In the genomic region with DNA sequence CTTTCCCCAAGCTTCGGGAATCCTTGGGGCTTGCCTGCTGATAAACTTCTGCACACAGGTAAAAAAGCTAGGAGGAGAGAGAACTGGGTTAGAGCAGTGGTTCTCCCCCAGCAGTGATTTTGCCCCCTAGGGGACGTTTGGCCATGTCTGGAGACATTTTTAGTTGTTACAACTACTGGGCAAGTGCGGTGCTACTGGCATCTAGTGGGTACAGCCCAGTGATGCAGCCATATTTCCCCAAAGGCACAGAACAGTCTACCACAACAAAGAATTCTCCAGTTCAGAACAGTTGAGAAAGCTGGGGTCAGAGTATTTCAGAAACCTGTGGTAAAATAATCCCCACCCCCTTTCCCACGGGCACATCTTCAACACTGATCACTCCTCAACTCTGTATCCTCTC, we compare ENCODE assay signal across 9 cellular contexts. TPM values are rescaled to one million over a fixed set of nuclear protein-coding genes. Genes with fewer than 3 reads are reported as not detected.
A peak's percentile ranks its signal among the peaks of the same experiment; 100 is the strongest.
DNase-seq lines count a peak whose midpoint lies in the region; ATAC-seq and TF ChIP-seq lines count a peak whose summit lies in the region.
"Had no signal": no experiment of that assay in that cellular context is flagged by ENCODE, and none has a peak within 500 bp of the region (broad histone marks: within the 10 kb centered on the region; RNA-seq: fewer than 3 reads in every experiment).

No MANE protein-coding gene starts in this region.

- no peaks in the 10 kb centered on the region for H3K4me1 ChIP-seq in esophagus squamous epithelium

- H3K36me3 Mint-ChIP-seq in dendritic cell treated with granulocyte-macrophage colony-stimulating factor and Interleukin-4, amounts not matched to agents 40 ng/mL and 50 ng/mL, for 4 days (ENCODE audit: low read depth): peaks cover 95% of the 10 kb centered on the region

- no peak overlapping the region for H3K4me3 ChIP-seq in esophagus squamous epithelium

- 69 to 76% methylated on average over 3 to 4 of the region's 4 CpGs for WGBS in esophagus squamous epithelium, 2 donors

- TF ChIP-seq POLR2A in esophagus squamous epithelium (IDR thresholded peaks at IDR 0.05): no peak

- H3K27me3 Mint-ChIP-seq in dendritic cell treated with granulocyte-macrophage colony-stimulating factor and Interleukin-4, amounts not matched to agents 40 ng/mL and 50 ng/mL, for 4 days: no peaks in the 10 kb centered on the region

- POLR2A ChIA-PET in GM10248 (lab: Yijun Ruan, JAX): no interaction called here

- H3K4me1 Mint-ChIP-seq in dendritic cell treated with granulocyte-macrophage colony-stimulating factor and Interleukin-4, amounts not matched to agents 40 ng/mL and 50 ng/mL, for 4 days (ENCODE audit: low read depth): peaks cover 48% of the 10 kb centered on the region

- DNase-seq in A172 (ENCODE audit: low spot score) (peak; percentile 38), GM10248 (ENCODE audit: extremely low spot score) (no peak), SW480 (ENCODE audit: low spot score) (peak; percentile 20), GM13976 (ENCODE audit: low spot score) (no peak), epidermal melanocyte (ENCODE audit: insufficient read length, low spot score) (no peak), esophagus squamous epithelium (lab: John Stamatoyannopoulos, UW) (no peak)
- DNase-seq: hippocampal formation had no signal

- no peaks in the 10 kb centered on the region for H3K9me3 Mint-ChIP-seq in dendritic cell treated with granulocyte-macrophage colony-stimulating factor and Interleukin-4, amounts not matched to agents 40 ng/mL and 50 ng/mL, for 4 days

- no peaks in the 10 kb centered on the region for H3K9me3 ChIP-seq in esophagus squamous epithelium

- H3K27ac Mint-ChIP-seq in dendritic cell treated with granulocyte-macrophage colony-stimulating factor and Interleukin-4, amounts not matched to agents 40 ng/mL and 50 ng/mL, for 4 days: peak overlapping the region; percentile 88

- H3K27ac ChIP-seq in esophagus squamous epithelium: no peak overlapping the region

- peaks cover 10 to 99% (median 15%) of the 10 kb centered on the region in 3 donors for H3K36me3 ChIP-seq in esophagus squamous epithelium

- intact Hi-C loops in dendritic cell treated with granulocyte-macrophage colony-stimulating factor and Interleukin-4, amounts not matched to agents 40 ng/mL and 50 ng/mL, for 4 days (cut with micrococcal nuclease): loop anchor here (10.0 kb wide), 1 partner anchor 113 kb away; no protein-coding TSS in a partner anchor
- intact Hi-C loops in esophagus squamous epithelium (cut with DNase I): no loop called here

- peak overlapping the region; percentile 0 for H3K4me3 Mint-ChIP-seq in dendritic cell treated with granulocyte-macrophage colony-stimulating factor and Interleukin-4, amounts not matched to agents 40 ng/mL and 50 ng/mL, for 4 days

- ATAC-seq in GM18909 (IDR thresholded peaks at IDR 0.05; ENCODE audit: poor library complexity, unreplicated experiment): no peak

- H3K27me3 ChIP-seq in esophagus squamous epithelium: no peaks in the 10 kb centered on the region

- CTCF ChIA-PET in GM10248 (lab: Yijun Ruan, JAX): interaction anchor here (1.4 to 1.7 kb wide), 2 partner anchors 15 to 72 kb away, joined by 3 to 5 read pairs; no protein-coding TSS in a partner anchor

- in situ Hi-C loops in GM13976 (cut with MboI; ENCODE audit: low sequenced_read_pairs, unreplicated experiment): no loop called here

- TF ChIP-seq CTCF in GM10248 (IDR thresholded peaks at IDR 0.05; ENCODE audit: control extremely low read depth, extremely low read depth, low read depth, missing control alignments): peak; percentile 11
- TF ChIP-seq CTCF in GM13976 (IDR thresholded peaks at IDR 0.05; ENCODE audit: borderline replicate concordance, control extremely low read depth, extremely low read depth, insufficient read depth, missing control alignments): no peak
- TF ChIP-seq CTCF in esophagus squamous epithelium (IDR thresholded peaks at IDR 0.05): peak in 1 of 6 experiments; percentile 4

RNA-seq across cellular contexts. Expression of a gene that starts 41.3 kb away (rescaled TPM):
- not detected in 2 replicates for total RNA-seq in A172 (2014; rRNA removed; shearing (Covaris generic))
- not detected for total RNA-seq in esophagus squamous epithelium

Comparison
In these comparisons a context has a peak if more than half of its experiments do, and no peak if none do; other contexts are left out.
1. DNase-seq: peak in A172 (single experiment) and SW480 (single experiment); none in GM10248 (single experiment), GM13976 (single experiment), epidermal melanocyte (single experiment) and esophagus squamous epithelium (single experiment).